ENCODE assay signal across 8 cellular contexts in the genomic region with DNA sequence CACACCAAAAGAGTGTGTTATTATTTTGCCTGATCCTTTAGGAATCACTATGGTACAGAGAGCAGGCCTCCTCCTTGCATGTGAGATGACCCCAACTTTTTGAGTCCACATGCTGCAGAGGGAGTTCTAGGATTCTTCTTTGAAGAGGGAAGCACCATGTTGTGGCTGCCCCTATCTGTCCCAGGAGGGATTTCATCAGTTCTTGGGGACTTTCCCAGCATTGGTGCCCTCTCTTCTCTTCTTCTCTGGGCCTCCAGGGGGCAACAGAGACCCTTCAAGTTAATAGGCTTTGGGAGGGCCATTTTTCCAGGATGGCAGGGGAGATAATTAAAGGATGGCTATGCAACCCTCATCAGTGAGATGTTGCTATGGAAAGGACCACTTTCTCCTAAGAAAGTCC. TPM values are rescaled to one million over a fixed set of nuclear protein-coding genes. Genes with fewer than 3 reads are reported as not detected.
DNase-seq lines count a peak whose midpoint lies in the region; ATAC-seq and TF ChIP-seq lines count a peak whose summit lies in the region.

No MANE protein-coding gene starts in this region.

- peaks cover 4% of the 10 kb centered on the region for H3K27me3 Mint-ChIP-seq in activated CD4-positive, alpha-beta T cell treated with anti-CD3 and anti-CD28 coated beads for 36 hours
- H3K27me3 Mint-ChIP-seq in activated CD8-positive, alpha-beta T cell treated with anti-CD3 and anti-CD28 coated beads, Interleukin-2, amount 10 ng/mL, durations not matched to agents 7 days and 5 days (ENCODE audit: low read depth): no peaks in the 10 kb centered on the region
- no peaks in the 10 kb centered on the region for H3K27me3 Mint-ChIP-seq in neural progenitor cell (ENCODE audit: insufficient read depth, low read depth)

- intact Hi-C loops in activated CD4-positive, alpha-beta T cell treated with anti-CD3 and anti-CD28 coated beads for 36 hours (cut with DNase I, micrococcal nuclease): loop anchor here in 1 of 2 experiments (2.0 kb wide), 1 partner anchor 146 kb away; no protein-coding TSS in a partner anchor
- intact Hi-C loops in ovary (cut with DNase I): no loop called here

- no peak overlapping the region for H3K9ac ChIP-seq in neural progenitor cell

- no peak overlapping the region for H3K4me2 ChIP-seq in neural progenitor cell

- no peak overlapping the region for H3K27ac ChIP-seq in neural progenitor cell
- H3K27ac ChIP-seq in ovary: no peak overlapping the region

- H3K9me3 Mint-ChIP-seq in activated CD4-positive, alpha-beta T cell treated with anti-CD3 and anti-CD28 coated beads for 36 hours (ENCODE audit: low read depth): no peaks in the 10 kb centered on the region
- no peaks in the 10 kb centered on the region for H3K9me3 Mint-ChIP-seq in activated CD8-positive, alpha-beta T cell treated with anti-CD3 and anti-CD28 coated beads, Interleukin-2, amount 10 ng/mL, durations not matched to agents 7 days and 5 days (ENCODE audit: insufficient read depth)
- H3K9me3 Mint-ChIP-seq in neural progenitor cell: no peaks in the 10 kb centered on the region

- POLR2A ChIA-PET in activated CD4-positive, alpha-beta T cell treated with anti-CD3 and anti-CD28 coated beads for 36 hours (lab: Charles Lee): no interaction called here
- POLR2A ChIA-PET in activated CD8-positive, alpha-beta T cell treated with anti-CD3 and anti-CD28 coated beads, Interleukin-2, amount 10 ng/mL, durations not matched to agents 7 days and 5 days (lab: Charles Lee): no interaction called here

- H3K79me2 ChIP-seq in neural progenitor cell (ENCODE audit: low read depth): no peaks in the 10 kb centered on the region

- ATAC-seq in activated CD4-positive, alpha-beta T cell treated with anti-CD3 and anti-CD28 coated beads for 36 hours: peak; percentile 87
- ATAC-seq in GM21367 (IDR thresholded peaks at IDR 0.05; ENCODE audit: unreplicated experiment) (peak; percentile 91), HG03565 (IDR thresholded peaks at IDR 0.05; ENCODE audit: unreplicated experiment) (peak; percentile 93)
- ATAC-seq in activated CD8-positive, alpha-beta T cell treated with anti-CD3 and anti-CD28 coated beads, Interleukin-2, amount 10 ng/mL, durations not matched to agents 7 days and 5 days: peak; percentile 42

- no peak for TF ChIP-seq EP300 in ovary (IDR thresholded peaks at IDR 0.05)

- H3K27ac Mint-ChIP-seq in activated CD4-positive, alpha-beta T cell treated with anti-CD3 and anti-CD28 coated beads for 36 hours: no peak overlapping the region
- no peak overlapping the region for H3K27ac Mint-ChIP-seq in activated CD8-positive, alpha-beta T cell treated with anti-CD3 and anti-CD28 coated beads, Interleukin-2, amount 10 ng/mL, durations not matched to agents 7 days and 5 days
- no peak overlapping the region for H3K27ac Mint-ChIP-seq in neural progenitor cell

- peak; percentile 41 for DNase-seq in activated CD4-positive, alpha-beta T cell treated with anti-CD3 and anti-CD28 coated beads for 36 hours
- DNase-seq in activated CD4-positive, alpha-beta T cell treated with anti-CD3 and anti-CD28 coated beads for 4 hours: no peak
- peak; percentile 29 for DNase-seq in activated CD8-positive, alpha-beta T cell treated with anti-CD3 and anti-CD28 coated beads, Interleukin-2, amount 10 ng/mL, durations not matched to agents 7 days and 5 days
- DNase-seq in neural progenitor cell (ENCODE audit: low spot score) (peak; percentile 65), T-helper 2 cell (no peak), ovary (no peak)

- CTCF ChIA-PET in activated CD4-positive, alpha-beta T cell treated with anti-CD3 and anti-CD28 coated beads for 36 hours (lab: Charles Lee): interaction anchor here (0.7 to 1.1 kb wide), 3 partner anchors 10 to 147 kb away, joined by 3 to 4 read pairs (median 4); no protein-coding TSS in a partner anchor
- CTCF ChIA-PET in activated CD8-positive, alpha-beta T cell treated with anti-CD3 and anti-CD28 coated beads, Interleukin-2, amount 10 ng/mL, durations not matched to agents 7 days and 5 days (lab: Charles Lee): interaction anchor here (0.7 to 1.5 kb wide), 3 partner anchors 10 to 147 kb away, joined by 3 to 4 read pairs (median 4); no protein-coding TSS in a partner anchor

- H3K36me3 ChIP-seq in neural progenitor cell (no peaks in the 10 kb centered on the region), ovary (no peaks in the 10 kb centered on the region)

- H3K9me3 ChIP-seq in neural progenitor cell (ENCODE audit: low read depth): no peaks in the 10 kb centered on the region
- H3K9me3 ChIP-seq in ovary: no peaks in the 10 kb centered on the region

- H4K20me1 ChIP-seq in neural progenitor cell (ENCODE audit: low read depth): no peaks in the 10 kb centered on the region

- peak overlapping the region; percentile 66 for H2AFZ ChIP-seq in neural progenitor cell (replicated peaks)

- TF ChIP-seq CTCF in neural progenitor cell (IDR thresholded peaks at IDR 0.05) (peak; percentile 61), ovary (IDR thresholded peaks at IDR 0.05) (no peak)

- no peak overlapping the region for H3K4me3 Mint-ChIP-seq in activated CD4-positive, alpha-beta T cell treated with anti-CD3 and anti-CD28 coated beads for 36 hours
- no peak overlapping the region for H3K4me3 Mint-ChIP-seq in activated CD8-positive, alpha-beta T cell treated with anti-CD3 and anti-CD28 coated beads, Interleukin-2, amount 10 ng/mL, durations not matched to agents 7 days and 5 days
- H3K4me3 Mint-ChIP-seq in neural progenitor cell: no peak overlapping the region

- H3K4me3 ChIP-seq in neural progenitor cell (no peak overlapping the region), ovary (no peak overlapping the region)

- no peaks in the 10 kb centered on the region for H3K4me1 ChIP-seq in neural progenitor cell
- no peaks in the 10 kb centered on the region for H3K4me1 ChIP-seq in ovary (ENCODE audit: insufficient read depth)

- H3K27me3 ChIP-seq in neural progenitor cell (no peaks in the 10 kb centered on the region), ovary (no peaks in the 10 kb centered on the region)

- H3K36me3 Mint-ChIP-seq in activated CD4-positive, alpha-beta T cell treated with anti-CD3 and anti-CD28 coated beads for 36 hours (ENCODE audit: low read depth): no peaks in the 10 kb centered on the region
- H3K36me3 Mint-ChIP-seq in activated CD8-positive, alpha-beta T cell treated with anti-CD3 and anti-CD28 coated beads, Interleukin-2, amount 10 ng/mL, durations not matched to agents 7 days and 5 days (ENCODE audit: low read depth): no peaks in the 10 kb centered on the region
- no peaks in the 10 kb centered on the region for H3K36me3 Mint-ChIP-seq in neural progenitor cell

- H3K4me1 Mint-ChIP-seq in activated CD4-positive, alpha-beta T cell treated with anti-CD3 and anti-CD28 coated beads for 36 hours: no peaks in the 10 kb centered on the region
- no peaks in the 10 kb centered on the region for H3K4me1 Mint-ChIP-seq in activated CD8-positive, alpha-beta T cell treated with anti-CD3 and anti-CD28 coated beads, Interleukin-2, amount 10 ng/mL, durations not matched to agents 7 days and 5 days (ENCODE audit: low read depth)
- no peaks in the 10 kb centered on the region for H3K4me1 Mint-ChIP-seq in neural progenitor cell

- no peak for TF ChIP-seq POLR2A in ovary (IDR thresholded peaks at IDR 0.05)

- H3F3A ChIP-seq in neural progenitor cell (ENCODE audit: low read depth): no peaks in the 10 kb centered on the region

RNA-seq across cellular contexts. Expression of gene MMP1, which starts 3.6 kb away (rescaled TPM):
- not detected for total RNA-seq in activated CD4-positive, alpha-beta T cell treated with anti-CD3 and anti-CD28 coated beads for 36 hours
- not detected for total RNA-seq in activated CD8-positive, alpha-beta T cell treated with anti-CD3 and anti-CD28 coated beads, Interleukin-2, amount 10 ng/mL, durations not matched to agents 7 days and 5 days
- total RNA-seq in neural progenitor cell (ENCODE audit: low replicate concordance) (not detected in 2 replicates), ovary (under 1 TPM in 1 of 7 donors, not detected in 6; 0.18 TPM)
- under 1 TPM in 1 of 2 donors, not detected in 1; 0.25 TPM for polyA plus RNA-seq in ovary

RNA-seq across cellular contexts. Expression of gene MMP10, which starts 14.0 kb away (rescaled TPM):
- not detected for total RNA-seq in activated CD4-positive, alpha-beta T cell treated with anti-CD3 and anti-CD28 coated beads for 36 hours
- total RNA-seq in activated CD8-positive, alpha-beta T cell treated with anti-CD3 and anti-CD28 coated beads, Interleukin-2, amount 10 ng/mL, durations not matched to agents 7 days and 5 days: not detected
- total RNA-seq in neural progenitor cell (ENCODE audit: low replicate concordance) (0.32 TPM in 1 of 2 replicates, not detected in the other), ovary (1 to 10 TPM in 1 of 7 donors, not detected in 6; 1.1 TPM)
- under 1 TPM in 1 of 2 donors, not detected in 1; 0.61 TPM for polyA plus RNA-seq in ovary

RNA-seq across cellular contexts. Expression of gene MMP3, which starts 49.0 kb away (rescaled TPM):
- not detected for total RNA-seq in activated CD4-positive, alpha-beta T cell treated with anti-CD3 and anti-CD28 coated beads for 36 hours
- not detected for total RNA-seq in activated CD8-positive, alpha-beta T cell treated with anti-CD3 and anti-CD28 coated beads, Interleukin-2, amount 10 ng/mL, durations not matched to agents 7 days and 5 days
- total RNA-seq in neural progenitor cell (ENCODE audit: low replicate concordance) (not detected in 2 replicates), ovary (under 1 TPM in 1 of 7 donors, not detected in 6; 0.37 TPM)
- polyA plus RNA-seq in ovary: under 1 TPM; 0.04 to 0.35 TPM

Comparison
In these comparisons a context has a peak if more than half of its experiments do, and no peak if none do; other contexts are left out.
1. DNase-seq: peak in activated CD4-positive, alpha-beta T cell treated with anti-CD3 and anti-CD28 coated beads for 36 hours (single experiment), activated CD8-positive, alpha-beta T cell treated with anti-CD3 and anti-CD28 coated beads, Interleukin-2, amount 10 ng/mL, durations not matched to agents 7 days and 5 days (single experiment) and neural progenitor cell (single experiment); none in activated CD4-positive, alpha-beta T cell treated with anti-CD3 and anti-CD28 coated beads for 4 hours (0 of 2), T-helper 2 cell (0 of 5) and ovary (0 of 5).
2. ATAC-seq: peak in every context shown above with its lines; median percentile 93 in HG03565; 91 in GM21367; 87 in activated CD4-positive, alpha-beta T cell treated with anti-CD3 and anti-CD28 coated beads for 36 hours; 42 in activated CD8-positive, alpha-beta T cell treated with anti-CD3 and anti-CD28 coated beads, Interleukin-2, amount 10 ng/mL, durations not matched to agents 7 days and 5 days.